In the genomic region with DNA sequence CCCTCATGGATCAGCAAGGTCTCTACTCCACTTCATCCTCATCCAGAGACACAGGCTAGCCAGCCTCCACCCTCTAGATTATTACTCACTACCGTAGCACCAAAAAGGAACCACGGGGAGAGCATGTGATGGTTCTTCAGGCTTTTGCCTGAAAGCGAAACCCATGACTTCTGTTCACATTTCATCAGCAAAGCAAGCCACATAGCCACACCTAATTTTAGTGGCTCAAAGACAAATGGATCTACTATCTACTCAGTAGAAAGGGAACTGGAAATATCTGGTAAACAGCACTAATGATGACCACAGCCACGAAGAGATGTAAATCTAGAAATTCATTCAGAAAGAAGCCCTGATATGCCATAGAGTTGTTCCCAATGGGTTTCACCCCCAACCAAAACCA, we compare ENCODE assay signal across 9 cellular contexts.
A peak's percentile ranks its signal among the peaks of the same experiment; 100 is the strongest.
DNase-seq lines count a peak whose midpoint lies in the region; ATAC-seq and TF ChIP-seq lines count a peak whose summit lies in the region.
"Had no signal": no experiment of that assay in that cellular context is flagged by ENCODE, and none has a peak within 500 bp of the region (broad histone marks: within the 10 kb centered on the region; RNA-seq: fewer than 3 reads in every experiment).

No MANE protein-coding gene starts in this region.

- H3K4me2 ChIP-seq in SU-DHL-6 (ENCODE audit: low read depth, low read length, poor library complexity, severe bottlenecking), result peak overlapping the region; percentile 29

- no peaks in the 10 kb centered on the region for H3K9me2 ChIP-seq in SU-DHL-6 (replicated peaks; ENCODE audit: insufficient read depth, low read length)

- H3F3A ChIP-seq in SU-DHL-6 (ENCODE audit: insufficient read depth), result 0 out of 2 replicates have a peak, but pooled peaks cover 12% of the 10 kb centered on the region

- TF ChIP-seq CTCF in SU-DHL-6 (IDR thresholded peaks at IDR 0.05; ENCODE audit: insufficient read depth, low read length, poor library complexity, severe bottlenecking), result no peak
- TF ChIP-seq CTCF in astrocyte of the spinal cord (IDR thresholded peaks at IDR 0.05; ENCODE audit: low read depth, low read length), result no peak
- TF ChIP-seq CTCF in foreskin fibroblast (IDR thresholded peaks at IDR 0.05; ENCODE audit: low read depth, low read length), result no peak

- H3K36me3 ChIP-seq in SU-DHL-6 (ENCODE audit: low read length), result no peaks in the 10 kb centered on the region
- H3K36me3 ChIP-seq: thyroid gland had no signal

- no peaks in the 10 kb centered on the region for H3K27me3 ChIP-seq in SU-DHL-6 (ENCODE audit: low read length)
- H3K27me3 ChIP-seq: thyroid gland had no signal

- no peak overlapping the region for H2AFZ ChIP-seq in SU-DHL-6 (ENCODE audit: low read depth, low read length, severe bottlenecking)

- ATAC-seq in GM19035 (IDR thresholded peaks at IDR 0.05; ENCODE audit: unreplicated experiment) (peak; percentile 67), HG03039 (IDR thresholded peaks at IDR 0.05; ENCODE audit: unreplicated experiment) (peak; percentile 64)

- H3K9me3 ChIP-seq in SU-DHL-6 (ENCODE audit: insufficient read depth, low read length), result no peaks in the 10 kb centered on the region
- H3K9me3 ChIP-seq: thyroid gland had no signal

- H3K9ac ChIP-seq in SU-DHL-6 (ENCODE audit: low read length), result no peak overlapping the region

- no peak overlapping the region for H3K27ac ChIP-seq in SU-DHL-6 (ENCODE audit: low read depth, low read length)
- H3K27ac ChIP-seq: thyroid gland had no signal

- DNase-seq in astrocyte of the spinal cord (ENCODE audit: low read depth, low spot score) (peak; percentile 21), SKM-1 treated with dmso at 0.1 percent for 144 hours (lab: John Stamatoyannopoulos, UW; ENCODE audit: unreplicated experiment) (no peak), foreskin fibroblast (no peak), NCI-H526 (lab: John Stamatoyannopoulos, UW) (no peak)
- DNase-seq in stimulated activated CD4-positive, alpha-beta T cell treated with anti-CD3 and anti-CD28 coated beads, Interleukin-12 subunit alpha, Interleukin-12 subunit beta, amount 100 ng/mL, for 48 hours (ENCODE audit: low read depth in 2 of 3, low spot score in 1 of 3), result peak in 2 of 3 donors; percentile 55 to 65

- in situ Hi-C loops in astrocyte of the spinal cord (cut with HindIII; ENCODE audit: low sequenced_read_pairs), result no loop called here

- no peaks in the 10 kb centered on the region for H4K20me1 ChIP-seq in SU-DHL-6 (ENCODE audit: low read depth, low read length)

- H3K79me2 ChIP-seq in SU-DHL-6 (ENCODE audit: insufficient read depth, low read length), result no peaks in the 10 kb centered on the region

- H3K4me3 ChIP-seq in SU-DHL-6 (ENCODE audit: insufficient read depth, low read length, poor library complexity, severe bottlenecking), result no peak overlapping the region
- no peak overlapping the region for H3K4me3 ChIP-seq in astrocyte of the spinal cord (ENCODE audit: low read depth, low read length)
- H3K4me3 ChIP-seq in foreskin fibroblast (ENCODE audit: low read depth in 1 of 2, low read length in 2 of 2), result no peak overlapping the region
- H3K4me3 ChIP-seq: thyroid gland had no signal

Comparison
In these comparisons a context has a peak if more than half of its experiments do, and no peak if none do; other contexts are left out.
1. DNase-seq: peak in astrocyte of the spinal cord (single experiment) and stimulated activated CD4-positive, alpha-beta T cell treated with anti-CD3 and anti-CD28 coated beads, Interleukin-12 subunit alpha, Interleukin-12 subunit beta, amount 100 ng/mL, for 48 hours (2 of 3); none in SKM-1 treated with dmso at 0.1 percent for 144 hours (single experiment), foreskin fibroblast (0 of 2) and NCI-H526 (0 of 2).